ENCODE assay signal across 1 cellular context in the genomic region with DNA sequence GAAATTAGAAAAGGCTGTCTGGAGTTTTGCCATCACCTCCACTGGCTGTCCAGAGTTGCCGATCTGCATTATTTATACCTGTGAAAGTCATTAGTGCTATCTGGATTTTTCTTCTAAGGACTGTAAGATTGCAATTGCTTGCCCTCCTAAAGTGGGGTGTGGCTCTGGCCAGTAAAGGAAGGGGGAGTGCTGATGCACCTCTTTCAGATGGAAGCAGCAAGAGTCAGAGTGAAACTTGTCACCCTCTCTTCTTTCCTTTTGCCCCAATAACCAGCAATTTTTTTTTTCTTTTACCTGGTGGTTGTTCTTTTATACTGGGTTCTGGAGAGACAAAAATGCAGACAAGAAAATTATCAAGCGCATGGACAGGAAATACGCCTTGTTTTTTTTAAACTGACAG.
TF ChIP-seq lines count a peak whose summit lies in the region.

No MANE protein-coding gene starts in this region.

TF ChIP-seq in GM23338, 12 proteins besides CTCF, POLR2A, EP300 and RAD21 (continued from another document):
- TF ChIP-seq, protein P1, sequence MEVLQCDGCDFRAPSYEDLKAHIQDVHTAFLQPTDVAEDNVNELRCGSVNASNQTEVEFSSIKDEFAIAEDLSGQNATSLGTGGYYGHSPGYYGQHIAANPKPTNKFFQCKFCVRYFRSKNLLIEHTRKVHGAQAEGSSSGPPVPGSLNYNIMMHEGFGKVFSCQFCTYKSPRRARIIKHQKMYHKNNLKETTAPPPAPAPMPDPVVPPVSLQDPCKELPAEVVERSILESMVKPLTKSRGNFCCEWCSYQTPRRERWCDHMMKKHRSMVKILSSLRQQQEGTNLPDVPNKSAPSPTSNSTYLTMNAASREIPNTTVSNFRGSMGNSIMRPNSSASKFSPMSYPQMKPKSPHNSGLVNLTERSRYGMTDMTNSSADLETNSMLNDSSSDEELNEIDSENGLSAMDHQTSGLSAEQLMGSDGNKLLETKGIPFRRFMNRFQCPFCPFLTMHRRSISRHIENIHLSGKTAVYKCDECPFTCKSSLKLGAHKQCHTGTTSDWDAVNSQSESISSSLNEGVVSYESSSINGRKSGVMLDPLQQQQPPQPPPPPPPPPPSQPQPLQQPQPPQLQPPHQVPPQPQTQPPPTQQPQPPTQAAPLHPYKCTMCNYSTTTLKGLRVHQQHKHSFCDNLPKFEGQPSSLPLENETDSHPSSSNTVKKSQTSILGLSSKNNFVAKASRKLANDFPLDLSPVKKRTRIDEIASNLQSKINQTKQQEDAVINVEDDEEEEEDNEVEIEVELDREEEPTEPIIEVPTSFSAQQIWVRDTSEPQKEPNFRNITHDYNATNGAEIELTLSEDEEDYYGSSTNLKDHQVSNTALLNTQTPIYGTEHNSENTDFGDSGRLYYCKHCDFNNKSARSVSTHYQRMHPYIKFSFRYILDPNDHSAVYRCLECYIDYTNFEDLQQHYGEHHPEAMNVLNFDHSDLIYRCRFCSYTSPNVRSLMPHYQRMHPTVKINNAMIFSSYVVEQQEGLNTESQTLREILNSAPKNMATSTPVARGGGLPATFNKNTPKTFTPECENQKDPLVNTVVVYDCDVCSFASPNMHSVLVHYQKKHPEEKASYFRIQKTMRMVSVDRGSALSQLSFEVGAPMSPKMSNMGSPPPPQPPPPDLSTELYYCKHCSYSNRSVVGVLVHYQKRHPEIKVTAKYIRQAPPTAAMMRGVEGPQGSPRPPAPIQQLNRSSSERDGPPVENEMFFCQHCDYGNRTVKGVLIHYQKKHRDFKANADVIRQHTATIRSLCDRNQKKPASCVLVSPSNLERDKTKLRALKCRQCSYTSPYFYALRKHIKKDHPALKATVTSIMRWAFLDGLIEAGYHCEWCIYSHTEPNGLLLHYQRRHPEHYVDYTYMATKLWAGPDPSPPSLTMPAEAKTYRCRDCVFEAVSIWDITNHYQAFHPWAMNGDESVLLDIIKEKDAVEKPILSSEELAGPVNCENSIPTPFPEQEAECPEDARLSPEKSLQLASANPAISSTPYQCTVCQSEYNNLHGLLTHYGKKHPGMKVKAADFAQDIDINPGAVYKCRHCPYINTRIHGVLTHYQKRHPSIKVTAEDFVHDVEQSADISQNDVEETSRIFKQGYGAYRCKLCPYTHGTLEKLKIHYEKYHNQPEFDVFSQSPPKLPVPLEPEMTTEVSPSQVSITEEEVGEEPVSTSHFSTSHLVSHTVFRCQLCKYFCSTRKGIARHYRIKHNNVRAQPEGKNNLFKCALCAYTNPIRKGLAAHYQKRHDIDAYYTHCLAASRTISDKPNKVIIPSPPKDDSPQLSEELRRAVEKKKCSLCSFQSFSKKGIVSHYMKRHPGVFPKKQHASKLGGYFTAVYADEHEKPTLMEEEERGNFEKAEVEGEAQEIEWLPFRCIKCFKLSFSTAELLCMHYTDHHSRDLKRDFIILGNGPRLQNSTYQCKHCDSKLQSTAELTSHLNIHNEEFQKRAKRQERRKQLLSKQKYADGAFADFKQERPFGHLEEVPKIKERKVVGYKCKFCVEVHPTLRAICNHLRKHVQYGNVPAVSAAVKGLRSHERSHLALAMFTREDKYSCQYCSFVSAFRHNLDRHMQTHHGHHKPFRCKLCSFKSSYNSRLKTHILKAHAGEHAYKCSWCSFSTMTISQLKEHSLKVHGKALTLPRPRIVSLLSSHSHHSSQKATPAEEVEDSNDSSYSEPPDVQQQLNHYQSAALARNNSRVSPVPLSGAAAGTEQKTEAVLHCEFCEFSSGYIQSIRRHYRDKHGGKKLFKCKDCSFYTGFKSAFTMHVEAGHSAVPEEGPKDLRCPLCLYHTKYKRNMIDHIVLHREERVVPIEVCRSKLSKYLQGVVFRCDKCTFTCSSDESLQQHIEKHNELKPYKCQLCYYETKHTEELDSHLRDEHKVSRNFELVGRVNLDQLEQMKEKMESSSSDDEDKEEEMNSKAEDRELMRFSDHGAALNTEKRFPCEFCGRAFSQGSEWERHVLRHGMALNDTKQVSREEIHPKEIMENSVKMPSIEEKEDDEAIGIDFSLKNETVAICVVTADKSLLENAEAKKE (CRISPR knock-in tag; IDR thresholded peaks at IDR 0.05), result no peak
- no peak for TF ChIP-seq EZH2 (IDR thresholded peaks at IDR 0.05; ENCODE audit: low read depth, unreplicated experiment)
